ENCODE assay signal across 8 cellular contexts in the genomic region with DNA sequence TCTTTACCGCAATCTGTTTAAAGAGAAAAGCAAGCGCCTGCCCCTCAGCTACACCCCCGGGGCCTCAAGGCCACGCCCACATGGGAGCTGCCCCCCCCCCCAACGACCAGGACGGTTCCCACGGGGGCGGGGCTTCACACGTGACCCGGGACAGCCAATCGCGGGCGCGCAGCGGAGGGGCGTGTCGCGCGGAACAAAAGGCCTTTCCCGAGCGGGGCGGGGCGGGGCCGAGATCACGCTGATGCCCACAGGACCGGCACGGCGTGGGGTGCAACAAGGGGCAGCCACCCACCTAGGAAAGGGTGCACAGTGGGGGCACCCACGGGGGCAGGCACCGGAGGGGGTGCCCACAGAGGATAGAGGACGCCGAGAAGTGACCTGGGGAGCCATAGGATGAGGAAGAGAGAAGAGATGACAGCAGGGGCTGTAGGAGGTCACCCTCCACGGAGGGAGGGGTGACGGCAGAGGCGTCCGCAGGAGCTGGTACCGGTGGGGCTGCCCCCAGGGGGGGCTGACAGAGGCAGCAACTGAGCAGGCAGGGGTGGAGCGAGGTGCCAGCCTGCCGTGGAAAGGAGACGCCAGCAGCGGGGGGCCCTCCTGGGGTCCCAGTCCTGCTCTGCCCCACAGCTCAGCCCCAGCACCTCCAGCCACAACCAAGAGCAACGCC. TPM values are rescaled to one million over a fixed set of nuclear protein-coding genes. Genes with fewer than 3 reads are reported as not detected.
DNase-seq lines count a peak whose midpoint lies in the region; ATAC-seq and TF ChIP-seq lines count a peak whose summit lies in the region.

No MANE protein-coding gene starts in this region.

- in situ Hi-C loops in T47D (cut with HindIII; ENCODE audit: low pct_unique_long_range_greater_than_20kb, low sequenced_read_pairs), result no loop called here

- DNase-seq in NCI-H2171 (lab: John Stamatoyannopoulos, UW) (peak; percentile 92), WERI-Rb-1 (peak; percentile 94), T47D (ENCODE audit: low read depth in 1 of 2, low spot score in 1 of 2) (peak; percentile 87 to 94), iPS-NIHi11 (ENCODE audit: low spot score) (peak; percentile 95)

- peaks cover 5% of the 10 kb centered on the region for H3K36me3 ChIP-seq in WERI-Rb-1
- peaks cover 3 to 18% (median 8%) of the 10 kb centered on the region in 3 donors for H3K36me3 ChIP-seq in skeletal muscle tissue (ENCODE audit: control insufficient read depth in 3 of 3, insufficient read depth in 3 of 3, low read length in 3 of 3)

- ATAC-seq in GM18498 (IDR thresholded peaks at IDR 0.05; ENCODE audit: unreplicated experiment) (peak; percentile 78), HG03025 (IDR thresholded peaks at IDR 0.05; ENCODE audit: low FRiP score, unreplicated experiment) (peak; percentile 72), HG03196 (IDR thresholded peaks at IDR 0.05; ENCODE audit: unreplicated experiment) (no peak)

- H3K4me1 ChIP-seq in skeletal muscle tissue (ENCODE audit: control insufficient read depth in 3 of 3, insufficient read depth in 3 of 3, low read length in 3 of 3), result peaks cover 9 to 16% (median 10%) of the 10 kb centered on the region in 3 donors

- TF ChIP-seq CTCF in WERI-Rb-1 (IDR thresholded peaks at IDR 0.05; ENCODE audit: low read depth, low read length), result no peak

- H3K9me3 ChIP-seq in WERI-Rb-1 (ENCODE audit: severe bottlenecking), result no peaks in the 10 kb centered on the region
- H3K9me3 ChIP-seq in skeletal muscle tissue (ENCODE audit: control insufficient read depth in 3 of 3, low read length in 3 of 3), result no peaks in the 10 kb centered on the region

- H3K27ac ChIP-seq in WERI-Rb-1, result peak overlapping the region; percentile 59
- peak overlapping the region; percentile 36 for H3K27ac ChIP-seq in skeletal muscle tissue (ENCODE audit: low read depth, low read length)

- H3K9ac ChIP-seq in skeletal muscle tissue (ENCODE audit: low read depth in 1 of 3, low read length in 3 of 3), result peak overlapping the region in 2 of 3 donors; percentile 56 to 81

- H3K27me3 ChIP-seq in WERI-Rb-1 (ENCODE audit: insufficient read depth, low read depth, severe bottlenecking) (no peaks in the 10 kb centered on the region), skeletal muscle tissue (ENCODE audit: control insufficient read depth in 3 of 3, insufficient read depth in 3 of 3, low read length in 3 of 3) (no peaks in the 10 kb centered on the region)

- H3K4me3 ChIP-seq in WERI-Rb-1 (ENCODE audit: low read depth, low read length), result peak overlapping the region; percentile 81
- H3K4me3 ChIP-seq in skeletal muscle tissue (ENCODE audit: low read length in 3 of 3), result peak overlapping the region; percentile 59 to 81 (median 74)

RNA-seq across cellular contexts. Expression of gene UNKL, which starts 6.2 kb away (rescaled TPM):
- total RNA-seq in skeletal muscle tissue, result 3.7 TPM

RNA-seq across cellular contexts. Expression of gene UQCC4, which starts 12.2 kb away (rescaled TPM):
- 10.4 TPM for total RNA-seq in skeletal muscle tissue

RNA-seq across cellular contexts. Expression of gene PERCC1, which starts 22.6 kb away (rescaled TPM):
- not detected for total RNA-seq in skeletal muscle tissue

RNA-seq across cellular contexts. Expression of gene CCDC154, which starts 36.1 kb away (rescaled TPM):
- under 0.01 TPM for total RNA-seq in skeletal muscle tissue

RNA-seq across cellular contexts. Expression of gene GNPTG, which starts 56.6 kb away (rescaled TPM):
- 18.3 TPM for total RNA-seq in skeletal muscle tissue
